Comparison of ENCODE assay signal across 29 cellular contexts in the genomic region with DNA sequence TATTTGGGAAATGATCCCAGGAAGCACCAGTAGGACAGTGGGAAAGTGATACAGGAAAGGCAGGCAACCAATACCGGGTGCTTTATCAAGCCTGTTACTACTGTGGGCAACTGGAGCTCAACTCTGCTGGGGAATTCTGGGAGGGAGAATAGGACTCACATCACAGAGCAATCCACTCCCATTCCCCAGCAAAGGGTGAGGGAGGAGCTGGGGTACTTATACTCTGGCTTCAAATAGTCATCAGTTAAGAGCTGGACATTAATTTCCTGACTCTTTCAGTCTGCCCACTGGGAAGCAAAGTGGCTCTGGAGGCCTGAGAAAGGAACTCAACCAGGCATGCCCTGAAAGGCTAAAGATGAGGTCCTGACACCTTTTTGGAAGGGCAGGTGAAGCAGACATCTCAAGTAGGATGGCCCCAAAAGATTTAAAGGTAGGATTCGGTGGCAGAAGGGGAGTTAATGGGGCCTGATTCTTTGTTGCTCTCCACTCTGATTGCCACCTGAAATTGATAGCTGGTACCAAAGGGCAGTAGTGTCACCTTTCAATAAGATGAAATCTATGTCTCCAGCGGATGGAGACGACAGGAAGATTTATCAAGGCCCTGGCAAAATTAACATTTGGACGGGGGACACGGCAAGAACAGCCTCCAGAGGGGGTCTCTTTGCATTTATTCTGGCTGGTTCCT.
"Had no signal": no experiment of that assay in that cellular context is flagged by ENCODE, and none has a peak within 500 bp of the region (broad histone marks: within the 10 kb centered on the region; RNA-seq: fewer than 3 reads in every experiment).

No MANE protein-coding gene starts in this region.

- H3K4me3 ChIP-seq: coronary artery, dorsolateral prefrontal cortex, heart left ventricle had no signal

- DNase-seq: activated B cell treated with CpG ODN at 0.5 μM for 24 hours; activated CD4-positive, alpha-beta T cell treated with anti-CD3 and anti-CD28 coated beads for 48 hours; activated CD4-positive, alpha-beta T cell treated with anti-CD3 and anti-CD28 coated beads, Interleukin-2, amount 50 U/mL, for 1 hour; activated CD4-positive, alpha-beta T cell treated with anti-CD3 and anti-CD28 coated beads, Interleukin-2, amount 50 U/mL, for 48 hours; activated CD8-positive, alpha-beta memory T cell treated with anti-CD3 and anti-CD28 coated beads for 24 hours; activated CD8-positive, alpha-beta T cell treated with anti-CD3 and anti-CD28 coated beads for 36 hours; activated effector memory CD4-positive, alpha-beta T cell treated with Interleukin-2 at 50 U/mL for 16 hours; activated gamma-delta T cell treated with Interleukin-2 at 50 U/mL for 16 hours; activated naive CD4-positive, alpha-beta T cell treated with anti-CD3 and anti-CD28 coated beads, Interleukin-2, amount 50 U/mL, for 16 hours; activated naive CD4-positive, alpha-beta T cell treated with Interleukin-2 at 50 U/mL for 16 hours; activated T-cell treated with anti-CD3 and anti-CD28 coated beads, Interleukin-2, amount 50 U/mL, for 4 hours; amniotic stem cell; anterior cingulate cortex; brain microvascular endothelial cell; dorsolateral prefrontal cortex; effector memory CD4-positive, alpha-beta T cell; endodermal cell; foreskin fibroblast; heart left ventricle; T-helper 17 cell; T1000; WERI-Rb-1 had no signal

- H3K27ac Mint-ChIP-seq: activated B cell treated with CpG ODN at 0.5 μM for 24 hours; activated CD8-positive, alpha-beta T cell treated with anti-CD3 and anti-CD28 coated beads for 36 hours; activated naive CD8-positive, alpha-beta T cell; activated T-helper 17 cell treated with anti-CD3 and anti-CD28 coated beads, Interleukin-2, amount 50 U/mL, for 72 hours; dendritic cell treated with granulocyte-macrophage colony-stimulating factor and Interleukin-4, amounts not matched to agents 40 ng/mL and 50 ng/mL, for 4 days; endodermal cell; T-helper 17 cell; T-helper 2 cell treated with Interferon-gamma antibody and Interleukin-4, amounts not matched to agents 5 μg/mL and 100 μg/mL, for 36 hours had no signal

- H3K36me3 Mint-ChIP-seq: activated naive CD8-positive, alpha-beta T cell had no signal

- H3K36me3 ChIP-seq: brain microvascular endothelial cell, heart left ventricle, WERI-Rb-1 had no signal

- H3K27ac ChIP-seq: brain microvascular endothelial cell, coronary artery, dorsolateral prefrontal cortex, heart left ventricle, WERI-Rb-1 had no signal

- H3K9me3 Mint-ChIP-seq: activated B cell treated with CpG ODN at 0.5 μM for 24 hours; activated CD8-positive, alpha-beta T cell treated with anti-CD3 and anti-CD28 coated beads for 36 hours; activated T-cell treated with anti-CD3 and anti-CD28 coated beads, Interleukin-2, amount 50 U/mL, for 4 hours; activated T-helper 17 cell treated with anti-CD3 and anti-CD28 coated beads, Interleukin-2, amount 50 U/mL, for 72 hours; central memory CD8-positive, alpha-beta T cell; dendritic cell treated with granulocyte-macrophage colony-stimulating factor and Interleukin-4, amounts not matched to agents 40 ng/mL and 50 ng/mL, for 4 days; endodermal cell; T-helper 2 cell treated with Interferon-gamma antibody and Interleukin-4, amounts not matched to agents 5 μg/mL and 100 μg/mL, for 36 hours had no signal

- H3K4me3 Mint-ChIP-seq: activated B cell treated with CpG ODN at 0.5 μM for 24 hours; activated CD8-positive, alpha-beta T cell treated with anti-CD3 and anti-CD28 coated beads for 36 hours; activated naive CD8-positive, alpha-beta T cell; activated T-cell treated with anti-CD3 and anti-CD28 coated beads, Interleukin-2, amount 50 U/mL, for 4 hours; activated T-helper 17 cell treated with anti-CD3 and anti-CD28 coated beads, Interleukin-2, amount 50 U/mL, for 72 hours; central memory CD8-positive, alpha-beta T cell; dendritic cell treated with granulocyte-macrophage colony-stimulating factor and Interleukin-4, amounts not matched to agents 40 ng/mL and 50 ng/mL, for 4 days; endodermal cell; T-helper 17 cell; T-helper 2 cell treated with Interferon-gamma antibody and Interleukin-4, amounts not matched to agents 5 μg/mL and 100 μg/mL, for 36 hours had no signal

- H3K9me3 ChIP-seq: heart left ventricle had no signal

- ATAC-seq: activated CD4-positive, CD25-positive, alpha-beta regulatory T cell treated with anti-CD3 and anti-CD28 coated beads, Interleukin-2, amount 50 U/mL, for 24 hours; activated CD8-positive, alpha-beta T cell treated with anti-CD3 and anti-CD28 coated beads for 36 hours; activated T-cell treated with anti-CD3 and anti-CD28 coated beads, Interleukin-2, amount 50 U/mL, for 4 hours; heart left ventricle; T-helper 17 cell had no signal

- H3K4me1 Mint-ChIP-seq: activated T-helper 17 cell treated with anti-CD3 and anti-CD28 coated beads, Interleukin-2, amount 50 U/mL, for 72 hours; central memory CD8-positive, alpha-beta T cell; T-helper 17 cell had no signal
